ENCODE assay signal across 4 cellular contexts in the genomic region with DNA sequence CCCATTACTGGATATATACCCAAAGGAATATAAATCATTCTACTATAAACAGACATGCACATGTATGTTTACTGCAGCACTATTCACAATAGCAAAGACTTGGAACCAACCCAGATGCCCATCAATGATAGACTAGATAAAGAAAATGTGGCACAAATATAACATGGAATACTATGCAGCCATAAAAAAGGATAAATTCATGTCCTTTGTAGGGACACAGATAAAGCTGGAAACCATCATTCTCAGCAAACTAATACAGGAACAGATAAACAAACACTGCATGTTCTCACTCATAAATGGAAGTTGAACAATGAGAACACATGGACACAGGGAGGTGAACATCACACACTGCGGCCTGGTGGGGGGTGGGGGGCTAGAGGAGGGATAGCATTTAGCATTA. TPM values are rescaled to one million over a fixed set of nuclear protein-coding genes. Genes with fewer than 3 reads are reported as not detected.
"Had no signal": no experiment of that assay in that cellular context is flagged by ENCODE, and none has a peak within 500 bp of the region (broad histone marks: within the 10 kb centered on the region; RNA-seq: fewer than 3 reads in every experiment).

No MANE protein-coding gene starts in this region.

RNA-seq across cellular contexts. Expression of gene CAPZA3, which starts 28.6 kb away (rescaled TPM):
- total RNA-seq: LHCN-M2, M059J, NCI-H460 had no signal

RNA-seq across cellular contexts. Expression of gene PLCZ1, which starts 28.7 kb away (rescaled TPM):
- total RNA-seq: LHCN-M2, M059J, MCF 10A, NCI-H460 had no signal
